Comparison of ENCODE assay signal across 19 cellular contexts in the genomic region with DNA sequence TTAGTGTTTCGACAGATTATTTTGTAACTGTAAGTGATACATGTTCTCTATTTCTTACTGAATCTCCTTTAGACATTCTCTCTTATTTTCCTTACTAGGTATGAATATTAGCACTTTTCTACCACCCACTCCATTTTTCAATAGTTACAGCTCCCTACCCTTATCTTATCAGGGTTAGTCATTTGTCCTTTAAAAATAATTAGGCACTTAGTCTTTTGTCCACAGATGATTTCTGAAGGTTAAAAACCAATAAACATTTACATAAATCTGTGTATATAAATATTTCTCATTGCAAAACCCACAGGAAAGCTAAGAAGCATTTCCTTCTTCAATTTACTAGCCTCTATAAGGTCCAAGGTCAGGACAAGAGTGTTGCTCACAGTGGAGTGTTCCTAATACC.
"Had no signal": no experiment of that assay in that cellular context is flagged by ENCODE, and none has a peak within 500 bp of the region (broad histone marks: within the 10 kb centered on the region; RNA-seq: fewer than 3 reads in every experiment).

No MANE protein-coding gene starts in this region.

- H3K27ac ChIP-seq: left ventricle myocardium inferior, ovary, right atrium auricular region, right lobe of liver, skin epidermis, spleen, tibial nerve, uterus had no signal

- H3K4me1 ChIP-seq: left ventricle myocardium inferior, right atrium auricular region, right lobe of liver, spleen, uterus had no signal

- H3K4me3 ChIP-seq: left ventricle myocardium inferior, lung, mucosa of descending colon, ovary, right atrium auricular region, right lobe of liver, skin epidermis, spleen, tibial nerve, uterus had no signal

- H3K36me3 ChIP-seq: left ventricle myocardium inferior, ovary, right atrium auricular region, right lobe of liver, spleen, tibial nerve, uterus had no signal

- ATAC-seq: left colon; mucosa of descending colon; naive thymus-derived CD4-positive, alpha-beta T cell; natural killer cell treated with Interleukin-12 subunit alpha and Interleukin-12 subunit beta and Interleukin-15 and Interleukin-18, amount 100 ng/mL, for 72 hours; right lobe of liver; stimulated activated effector memory CD8-positive, alpha-beta T cell treated with anti-CD3 and anti-CD28 coated beads, Interleukin-12 subunit alpha, Interleukin-12 subunit beta, amount 100 ng/mL, for 72 hours had no signal

- H3K27me3 ChIP-seq: ovary, right atrium auricular region, right lobe of liver, spleen, tibial nerve, uterus had no signal

- DNase-seq: hippocampal formation; kidney; left colon; left ventricle myocardium inferior; midbrain; mucosa of descending colon; naive thymus-derived CD4-positive, alpha-beta T cell; ovary; right lobe of liver; spleen; stimulated activated CD4-positive, alpha-beta T cell treated with anti-CD3 and anti-CD28 coated beads, Interleukin-4, amount 100 ng/mL, for 24 hours; stimulated activated naive CD4-positive, alpha-beta T cell; uterus had no signal

- H3K9me3 ChIP-seq: left ventricle myocardium inferior, mucosa of descending colon, ovary, right atrium auricular region, right lobe of liver, tibial nerve, uterus had no signal
